ENCODE assay signal across 1 cellular context in genomic region chr3:183554377-183554776, GRCh38.
TF ChIP-seq lines count a peak whose summit lies in the region.

No MANE protein-coding gene starts in this region.

TF ChIP-seq in K562, 482 proteins besides CTCF, POLR2A, EP300 and RAD21 (continued from another document):
- TF ChIP-seq ZBTB12 (CRISPR knock-in tag; IDR thresholded peaks at IDR 0.05) (no peak), SOX6 (IDR thresholded peaks at IDR 0.05) (peak; percentile 22; the same call in 1 of the 2 replicates), ZNF212 (CRISPR knock-in tag; IDR thresholded peaks at IDR 0.05) (no peak), FOXK1 (CRISPR knock-in tag; IDR thresholded peaks at IDR 0.05; ENCODE audit: borderline replicate concordance) (no peak), ZNF589 (CRISPR knock-in tag; IDR thresholded peaks at IDR 0.05; ENCODE audit: low read depth) (0 out of 2 replicates have a peak, but pooled peaks have one; percentile 28), ZNF175 (CRISPR knock-in tag; IDR thresholded peaks at IDR 0.05; ENCODE audit: low read depth) (peak; percentile 53; the same call in 1 of the 2 replicates), CBFB (CRISPR knock-in tag; IDR thresholded peaks at IDR 0.05) (no peak), ZNF140 (CRISPR knock-in tag; IDR thresholded peaks at IDR 0.05) (no peak), ZEB2 (IDR thresholded peaks at IDR 0.05) (peak; percentile 72), ASH1L (IDR thresholded peaks at IDR 0.05; ENCODE audit: borderline replicate concordance, low read depth, partially characterized antibody) (no peak), JUN (IDR thresholded peaks at IDR 0.05; ENCODE audit: borderline replicate concordance, low read depth, low read length) (peak; percentile 73), JUN (CRISPR knock-in tag; IDR thresholded peaks at IDR 0.05; ENCODE audit: borderline replicate concordance) (0 out of 2 replicates have a peak, but pooled peaks have one; percentile 38), ATF2 (CRISPR knock-in tag; IDR thresholded peaks at IDR 0.05) (no peak), HMBOX1 (IDR thresholded peaks at IDR 0.05) (peak; percentile 75), HMGN3 (IDR thresholded peaks at IDR 0.05; ENCODE audit: borderline replicate concordance, extremely low read depth, insufficient read length, low read depth, low read length) (no peak), ATF7 (IDR thresholded peaks at IDR 0.05) (peak; percentile 81), DNMT1 (IDR thresholded peaks at IDR 0.05) (no peak), CEBPG (CRISPR knock-in tag; IDR thresholded peaks at IDR 0.05) (peak; percentile 60), CEBPG (tag; conservative IDR thresholded peaks at IDR 0.05 in 1 of 2, IDR thresholded peaks at IDR 0.05 in 1 of 2) (peak; percentile 15 to 65; a peak in 2 of 4 replicates), JUND (IDR thresholded peaks at IDR 0.05; ENCODE audit: borderline replicate concordance, low read depth, low read length) (peak; percentile 85; the same call in 1 of the 2 replicates), JUND (tag; IDR thresholded peaks at IDR 0.05; ENCODE audit: borderline replicate concordance, low read depth, low read length) (peak; percentile 80; the same call in 2 of the 3 replicates)
